ENCODE assay signal across 1 cellular context in the genomic region with DNA sequence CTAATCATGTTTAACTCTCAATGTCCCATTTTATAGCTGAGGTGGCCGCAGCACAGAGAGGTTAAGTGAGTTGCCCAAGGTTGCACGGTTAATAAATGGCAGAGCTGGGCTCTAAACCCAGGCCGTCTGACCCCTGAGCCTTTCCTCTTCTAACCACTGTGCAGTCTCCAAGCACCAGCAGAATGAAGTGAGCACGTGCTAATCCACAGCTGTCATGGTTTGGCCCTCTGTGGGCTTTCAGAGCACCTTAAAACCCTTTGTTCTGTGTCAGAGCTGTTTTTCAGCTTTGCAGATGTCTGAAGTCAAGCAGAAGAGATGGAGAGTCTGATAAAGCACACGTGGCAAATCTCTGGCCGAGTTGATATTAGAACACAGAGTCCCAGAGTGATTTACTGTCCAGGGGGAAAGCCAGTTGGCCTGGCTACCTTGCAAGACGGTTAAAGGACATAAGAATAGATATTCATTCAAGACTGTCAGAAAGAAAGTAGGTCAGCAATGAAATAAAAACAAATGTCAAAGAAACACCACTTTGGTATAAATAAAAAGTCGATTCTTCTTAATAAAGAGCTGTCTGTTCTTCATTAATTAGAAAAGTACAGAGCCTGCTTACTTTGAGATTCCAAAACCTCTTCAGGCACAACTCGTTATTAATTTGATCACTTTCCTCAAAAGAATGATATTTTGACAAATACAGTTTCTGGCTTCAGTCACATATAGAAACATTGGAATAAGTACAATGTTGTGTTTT.
TF ChIP-seq lines count a peak whose summit lies in the region.

No MANE protein-coding gene starts in this region.

TF ChIP-seq in SK-N-SH, 30 proteins besides CTCF, POLR2A, EP300 and RAD21 (continued from another document):
- TF ChIP-seq, protein P1, sequence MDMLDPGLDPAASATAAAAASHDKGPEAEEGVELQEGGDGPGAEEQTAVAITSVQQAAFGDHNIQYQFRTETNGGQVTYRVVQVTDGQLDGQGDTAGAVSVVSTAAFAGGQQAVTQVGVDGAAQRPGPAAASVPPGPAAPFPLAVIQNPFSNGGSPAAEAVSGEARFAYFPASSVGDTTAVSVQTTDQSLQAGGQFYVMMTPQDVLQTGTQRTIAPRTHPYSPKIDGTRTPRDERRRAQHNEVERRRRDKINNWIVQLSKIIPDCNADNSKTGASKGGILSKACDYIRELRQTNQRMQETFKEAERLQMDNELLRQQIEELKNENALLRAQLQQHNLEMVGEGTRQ (IDR thresholded peaks at IDR 0.05; ENCODE audit: borderline replicate concordance, low read depth, low read length): no peak
- no peak for TF ChIP-seq NRF1 (IDR thresholded peaks at IDR 0.05; ENCODE audit: low read depth, low read length)
- peak; percentile 71 for TF ChIP-seq RXRA (IDR thresholded peaks at IDR 0.05; ENCODE audit: borderline replicate concordance, low read depth)
- TF ChIP-seq SMC3 (IDR thresholded peaks at IDR 0.05; ENCODE audit: low read depth, low read length): no peak; the same call in 1 of the 2 replicates
- peak; percentile 97 for TF ChIP-seq GATA2 (CRISPR knock-in tag; IDR thresholded peaks at IDR 0.05)
- peak; percentile 77 for TF ChIP-seq NFIC (IDR thresholded peaks at IDR 0.05; ENCODE audit: borderline replicate concordance)
- TF ChIP-seq, protein P2, sequence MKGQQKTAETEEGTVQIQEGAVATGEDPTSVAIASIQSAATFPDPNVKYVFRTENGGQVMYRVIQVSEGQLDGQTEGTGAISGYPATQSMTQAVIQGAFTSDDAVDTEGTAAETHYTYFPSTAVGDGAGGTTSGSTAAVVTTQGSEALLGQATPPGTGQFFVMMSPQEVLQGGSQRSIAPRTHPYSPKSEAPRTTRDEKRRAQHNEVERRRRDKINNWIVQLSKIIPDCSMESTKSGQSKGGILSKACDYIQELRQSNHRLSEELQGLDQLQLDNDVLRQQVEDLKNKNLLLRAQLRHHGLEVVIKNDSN (IDR thresholded peaks at IDR 0.05; ENCODE audit: borderline replicate concordance, low read depth): peak; percentile 61; the same call in 1 of the 2 replicates
- TF ChIP-seq, protein P3, sequence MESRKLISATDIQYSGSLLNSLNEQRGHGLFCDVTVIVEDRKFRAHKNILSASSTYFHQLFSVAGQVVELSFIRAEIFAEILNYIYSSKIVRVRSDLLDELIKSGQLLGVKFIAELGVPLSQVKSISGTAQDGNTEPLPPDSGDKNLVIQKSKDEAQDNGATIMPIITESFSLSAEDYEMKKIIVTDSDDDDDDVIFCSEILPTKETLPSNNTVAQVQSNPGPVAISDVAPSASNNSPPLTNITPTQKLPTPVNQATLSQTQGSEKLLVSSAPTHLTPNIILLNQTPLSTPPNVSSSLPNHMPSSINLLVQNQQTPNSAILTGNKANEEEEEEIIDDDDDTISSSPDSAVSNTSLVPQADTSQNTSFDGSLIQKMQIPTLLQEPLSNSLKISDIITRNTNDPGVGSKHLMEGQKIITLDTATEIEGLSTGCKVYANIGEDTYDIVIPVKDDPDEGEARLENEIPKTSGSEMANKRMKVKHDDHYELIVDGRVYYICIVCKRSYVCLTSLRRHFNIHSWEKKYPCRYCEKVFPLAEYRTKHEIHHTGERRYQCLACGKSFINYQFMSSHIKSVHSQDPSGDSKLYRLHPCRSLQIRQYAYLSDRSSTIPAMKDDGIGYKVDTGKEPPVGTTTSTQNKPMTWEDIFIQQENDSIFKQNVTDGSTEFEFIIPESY (IDR thresholded peaks at IDR 0.05; ENCODE audit: borderline replicate concordance, low read depth): no peak
- TF ChIP-seq JUND (IDR thresholded peaks at IDR 0.05): peak; percentile 63
- TF ChIP-seq, protein P4, sequence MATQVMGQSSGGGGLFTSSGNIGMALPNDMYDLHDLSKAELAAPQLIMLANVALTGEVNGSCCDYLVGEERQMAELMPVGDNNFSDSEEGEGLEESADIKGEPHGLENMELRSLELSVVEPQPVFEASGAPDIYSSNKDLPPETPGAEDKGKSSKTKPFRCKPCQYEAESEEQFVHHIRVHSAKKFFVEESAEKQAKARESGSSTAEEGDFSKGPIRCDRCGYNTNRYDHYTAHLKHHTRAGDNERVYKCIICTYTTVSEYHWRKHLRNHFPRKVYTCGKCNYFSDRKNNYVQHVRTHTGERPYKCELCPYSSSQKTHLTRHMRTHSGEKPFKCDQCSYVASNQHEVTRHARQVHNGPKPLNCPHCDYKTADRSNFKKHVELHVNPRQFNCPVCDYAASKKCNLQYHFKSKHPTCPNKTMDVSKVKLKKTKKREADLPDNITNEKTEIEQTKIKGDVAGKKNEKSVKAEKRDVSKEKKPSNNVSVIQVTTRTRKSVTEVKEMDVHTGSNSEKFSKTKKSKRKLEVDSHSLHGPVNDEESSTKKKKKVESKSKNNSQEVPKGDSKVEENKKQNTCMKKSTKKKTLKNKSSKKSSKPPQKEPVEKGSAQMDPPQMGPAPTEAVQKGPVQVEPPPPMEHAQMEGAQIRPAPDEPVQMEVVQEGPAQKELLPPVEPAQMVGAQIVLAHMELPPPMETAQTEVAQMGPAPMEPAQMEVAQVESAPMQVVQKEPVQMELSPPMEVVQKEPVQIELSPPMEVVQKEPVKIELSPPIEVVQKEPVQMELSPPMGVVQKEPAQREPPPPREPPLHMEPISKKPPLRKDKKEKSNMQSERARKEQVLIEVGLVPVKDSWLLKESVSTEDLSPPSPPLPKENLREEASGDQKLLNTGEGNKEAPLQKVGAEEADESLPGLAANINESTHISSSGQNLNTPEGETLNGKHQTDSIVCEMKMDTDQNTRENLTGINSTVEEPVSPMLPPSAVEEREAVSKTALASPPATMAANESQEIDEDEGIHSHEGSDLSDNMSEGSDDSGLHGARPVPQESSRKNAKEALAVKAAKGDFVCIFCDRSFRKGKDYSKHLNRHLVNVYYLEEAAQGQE (IDR thresholded peaks at IDR 0.05; ENCODE audit: low read depth, low read length): peak; percentile 55; the same call in 1 of the 2 replicates
